16 cellular contexts compared by ENCODE assay signal in genomic region chr2:46308081-46308480, GRCh38. TPM values are rescaled to one million over a fixed set of nuclear protein-coding genes. Genes with fewer than 3 reads are reported as not detected.
A peak's percentile ranks its signal among the peaks of the same experiment; 100 is the strongest.
DNase-seq lines count a peak whose midpoint lies in the region; FAIRE-seq and TF ChIP-seq lines count a peak whose summit lies in the region.
"Had no signal": no experiment of that assay in that cellular context is flagged by ENCODE, and none has a peak within 500 bp of the region (broad histone marks: within the 10 kb centered on the region; RNA-seq: fewer than 3 reads in every experiment).

No MANE protein-coding gene starts in this region.

- WGBS in spleen, 5 donors: 68 to 84% (median 79%) methylated on average over 2 of the region's 2 CpGs
- 41 to 58% methylated on average over 2 of the region's 2 CpGs for WGBS in lower leg skin, 2 donors

- TF ChIP-seq POLR2A in spleen (IDR thresholded peaks at IDR 0.05): no peak
- no peak for TF ChIP-seq POLR2A in lower leg skin (IDR thresholded peaks at IDR 0.05)

- intact Hi-C loops in kidney (cut with DNase I): no loop called here
- intact Hi-C loops in spleen (cut with DNase I; ENCODE audit: low total_unique reads): no loop called here
- intact Hi-C loops in lower leg skin (cut with DNase I; ENCODE audit: low total_unique reads): no loop called here

- POLR2A ChIA-PET in HEK293 (lab: Yijun Ruan, JAX) (interaction anchor here (0.7 kb wide), 1 partner anchor 289 kb away, joined by 3 read pairs; no protein-coding TSS in a partner anchor), RWPE1 (lab: Yijun Ruan, JAX; ENCODE audit: low non-redundant PET) (interaction anchor here (0.6 kb wide), 1 partner anchor 54 kb away, joined by 3 read pairs; no protein-coding TSS in a partner anchor)

- FAIRE-seq in kidney (lab: Jason Lieb, UNC): no peak

- DNase-seq in RWPE1 (ENCODE audit: low spot score): no peak
- DNase-seq in kidney: no peak
- DNase-seq in spleen: no peak
- DNase-seq in putamen (ENCODE audit: low spot score): no peak
- no peak for DNase-seq in lower leg skin (ENCODE audit: low spot score in 2 of 2)
- no peak for DNase-seq in NCI-H187 treated with DMSO at 0.1 percent for 48 hours (lab: John Stamatoyannopoulos, UW)
- DNase-seq in epidermal melanocyte (ENCODE audit: insufficient read length, low spot score): no peak
- DNase-seq: activated CD8-positive, alpha-beta memory T cell treated with anti-CD3 and anti-CD28 coated beads, Interleukin-2, amount 50 U/mL, for 48 hours; GF-D8; glutamatergic neuron; NCI-H1048; NCI-H69; stimulated activated naive CD4-positive, alpha-beta T cell treated with Interleukin-2 at 50 U/mL for 16 hours had no signal

- H3K27me3 ChIP-seq in spleen (replicated peaks in 1 of 7): peaks cover 0 to 5% (median 0%) of the 10 kb centered on the region in 7 donors
- H3K27me3 ChIP-seq: SJSA1 had no signal

- CTCF ChIA-PET in HEK293 (lab: Yijun Ruan, JAX): interaction anchor here (0.6 to 1.3 kb wide), 4 partner anchors 11 to 210 kb away, joined by 3 to 5 read pairs (median 4); partner anchors contain the start of gene EPAS1
- CTCF ChIA-PET in RWPE1 (lab: Yijun Ruan, JAX): interaction anchor here (0.5 to 0.9 kb wide), 3 partner anchors 10 to 145 kb away, joined by 3 to 7 read pairs (median 4); no protein-coding TSS in a partner anchor

- no peak overlapping the region for H3K4me3 ChIP-seq in HEK293 (ENCODE audit: low read depth, low read length)
- H3K4me3 ChIP-seq in kidney (ENCODE audit: low read length in 2 of 2): peak overlapping the region in 1 of 2 donors; percentile 9
- no peak overlapping the region for H3K4me3 ChIP-seq in spleen
- no peak overlapping the region for H3K4me3 ChIP-seq in lower leg skin (ENCODE audit: low read depth, poor library complexity, severe bottlenecking)
- H3K4me3 ChIP-seq: HAP-1, SJSA1 had no signal

- peak overlapping the region in 1 of 2 donors; percentile 34 for H3K9ac ChIP-seq in kidney (ENCODE audit: low read length in 2 of 2)

- TF ChIP-seq CTCF in HEK293 (tag by site-specific recombination; IDR thresholded peaks at IDR 0.05) (no peak), RWPE1 (conservative IDR thresholded peaks at IDR 0.05; ENCODE audit: low read depth) (no peak), kidney (IDR thresholded peaks at IDR 0.05; ENCODE audit: borderline replicate concordance, extremely low read depth, insufficient read depth) (no peak), spleen (IDR thresholded peaks at IDR 0.05 in 8 of 11, conservative IDR thresholded peaks at IDR 0.05 in 3 of 11) (no peak), lower leg skin (IDR thresholded peaks at IDR 0.05) (no peak)

- H3K4me1 ChIP-seq in HEK293 (ENCODE audit: control insufficient read depth, insufficient read depth, low read length) (peaks cover 35% of the 10 kb centered on the region), kidney (ENCODE audit: control insufficient read depth in 1 of 2, insufficient read depth in 1 of 2, low read depth in 1 of 2, low read length in 2 of 2) (peaks cover 39 to 58% of the 10 kb centered on the region in 2 donors), spleen (peaks cover 11 to 75% (median 44%) of the 10 kb centered on the region in 6 donors)
- H3K4me1 ChIP-seq: HAP-1 had no signal

- H3K9me3 ChIP-seq in HEK293 (ENCODE audit: control insufficient read depth, insufficient read depth, low read depth, low read length) (no peaks in the 10 kb centered on the region), kidney (ENCODE audit: control insufficient read depth in 1 of 2, low read length in 2 of 2) (no peaks in the 10 kb centered on the region), spleen (no peaks in the 10 kb centered on the region)
- H3K9me3 ChIP-seq: HAP-1, SJSA1 had no signal

- H3K36me3 ChIP-seq in HEK293 (ENCODE audit: control insufficient read depth in 2 of 2, insufficient read depth in 1 of 2, low read length in 2 of 2): no peaks in the 10 kb centered on the region
- no peaks in the 10 kb centered on the region for H3K36me3 ChIP-seq in kidney (ENCODE audit: control insufficient read depth in 1 of 2, insufficient read depth in 2 of 2, low read length in 2 of 2)
- H3K36me3 ChIP-seq in spleen: no peaks in the 10 kb centered on the region
- H3K36me3 ChIP-seq: HAP-1, SJSA1 had no signal

- H3K27ac ChIP-seq in HEK293 (ENCODE audit: extremely low read depth, low read depth, low read length) (no peak overlapping the region; the same call in 1 of the 2 replicates), RWPE1 (peak overlapping the region; percentile 61), kidney (ENCODE audit: low read depth in 2 of 2, low read length in 2 of 2) (peak overlapping the region; percentile 57 to 80), spleen (peak overlapping the region in 5 of 8 donors; percentile 25 to 56 (median 49))
- H3K27ac ChIP-seq: SJSA1 had no signal

TF ChIP-seq in HEK293, 187 proteins besides CTCF, POLR2A, EP300 and RAD21:
- TF ChIP-seq GLI2 (tag by site-specific recombination; IDR thresholded peaks at IDR 0.05; ENCODE audit: borderline replicate concordance, low read depth) (no peak), ZNF211 (tag by site-specific recombination; IDR thresholded peaks at IDR 0.05; ENCODE audit: low read depth) (no peak), ZBTB48 (tag by site-specific recombination; IDR thresholded peaks at IDR 0.05) (peak; percentile 87), ZNF626 (tag by site-specific recombination; IDR thresholded peaks at IDR 0.05) (no peak), BCL6B (tag by site-specific recombination; IDR thresholded peaks at IDR 0.05) (peak; percentile 53; the same call in 1 of the 2 replicates)

RNA-seq across cellular contexts. Expression of gene EPAS1, which starts 10.9 kb away (rescaled TPM):
- 398 TPM for total RNA-seq in kidney
- 142 TPM for polyA plus RNA-seq in kidney (ENCODE audit: insufficient read depth, low read depth, low replicate concordance)
- 100 to 1,000 TPM; 145 to 330 (median 233) TPM for total RNA-seq in spleen
- polyA plus RNA-seq in spleen: 10 to 100 TPM; 30.5 to 58.1 (median 38.5) TPM
- total RNA-seq in lower leg skin: 100 to 1,000 TPM; 126 to 249 (median 148) TPM
